ENCODE assay signal across 25 cellular contexts in the genomic region with DNA sequence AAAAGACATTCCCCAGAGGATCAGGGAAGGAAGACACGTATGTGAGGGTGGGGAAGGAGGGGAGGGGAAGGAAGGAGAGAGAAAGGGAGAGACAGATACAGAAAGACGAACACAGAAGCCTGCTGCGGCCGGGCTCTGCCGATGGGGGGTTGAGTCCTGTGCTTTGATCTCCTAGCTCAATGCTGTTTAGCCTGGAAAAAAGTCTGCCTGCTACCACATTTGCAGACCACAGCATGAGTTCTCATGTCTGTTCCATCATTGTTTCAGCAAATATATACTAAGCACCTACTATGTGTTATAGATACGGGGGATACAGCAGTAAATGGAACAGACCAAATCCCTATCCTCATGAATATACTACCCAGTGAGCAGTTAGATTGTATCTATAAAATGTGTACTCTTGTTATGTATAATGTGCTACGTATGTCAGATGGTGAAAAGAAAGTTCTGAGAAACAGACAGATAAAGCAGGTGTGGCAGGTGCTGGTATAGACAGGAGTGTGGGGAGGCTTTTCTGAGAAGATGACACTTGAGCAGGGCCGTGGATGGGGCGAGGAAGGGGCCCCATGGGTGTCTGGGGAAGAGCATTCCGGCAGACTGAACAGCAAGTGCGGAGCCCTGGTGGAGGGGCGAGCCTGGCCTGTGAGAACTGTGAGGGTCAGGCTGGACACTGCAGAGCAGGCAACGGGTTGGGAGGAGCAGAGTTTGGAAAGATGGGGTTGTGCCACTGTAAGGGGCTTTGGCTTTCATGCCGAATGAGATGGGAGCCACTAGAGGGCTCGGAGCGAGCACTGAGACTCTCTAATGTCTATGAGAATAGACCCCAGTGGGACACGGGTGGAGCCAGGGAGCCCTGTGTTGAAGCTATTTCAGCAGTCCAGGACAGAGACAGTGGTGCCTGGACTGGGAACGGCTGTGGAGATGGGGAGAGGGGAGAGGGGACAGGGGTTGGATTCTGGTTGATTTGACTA. TPM values are rescaled to one million over a fixed set of nuclear protein-coding genes. Genes with fewer than 3 reads are reported as not detected.
DNase-seq lines count a peak whose midpoint lies in the region; ATAC-seq and TF ChIP-seq lines count a peak whose summit lies in the region.
"Had no signal": no experiment of that assay in that cellular context is flagged by ENCODE, and none has a peak within 500 bp of the region (broad histone marks: within the 10 kb centered on the region; RNA-seq: fewer than 3 reads in every experiment).

No MANE protein-coding gene starts in this region.

- H3K36me3 ChIP-seq in vagina: peaks cover 0 to 23% of the 10 kb centered on the region in 2 donors

- peaks cover 27% of the 10 kb centered on the region for H3K9me3 Mint-ChIP-seq in activated naive CD4-positive, alpha-beta T cell treated with anti-CD3 and anti-CD28 coated beads, Interleukin-2, amount 10 ng/mL, durations not matched to agents 7 days and 5 days

- CTCF ChIA-PET in activated naive CD4-positive, alpha-beta T cell treated with anti-CD3 and anti-CD28 coated beads, Interleukin-2, amount 10 ng/mL, durations not matched to agents 7 days and 5 days (lab: Charles Lee): no interaction called here

- no peaks in the 10 kb centered on the region for H3K27me3 Mint-ChIP-seq in activated naive CD4-positive, alpha-beta T cell treated with anti-CD3 and anti-CD28 coated beads, Interleukin-2, amount 10 ng/mL, durations not matched to agents 7 days and 5 days
- H3K27me3 Mint-ChIP-seq: activated CD4-positive, alpha-beta memory T cell treated with anti-CD3 and anti-CD28 coated beads for 36 hours; activated naive CD8-positive, alpha-beta T cell; activated T-cell treated with anti-CD3 and anti-CD28 coated beads, Interleukin-2, amount 50 U/mL, for 24 hours; effector memory CD8-positive, alpha-beta T cell had no signal

- H3K27ac Mint-ChIP-seq in activated naive CD4-positive, alpha-beta T cell treated with anti-CD3 and anti-CD28 coated beads, Interleukin-2, amount 10 ng/mL, durations not matched to agents 7 days and 5 days: peak overlapping the region; percentile 37
- H3K27ac Mint-ChIP-seq: activated CD4-positive, alpha-beta memory T cell treated with anti-CD3 and anti-CD28 coated beads for 36 hours; activated naive CD8-positive, alpha-beta T cell; activated T-cell treated with anti-CD3 and anti-CD28 coated beads, Interleukin-2, amount 50 U/mL, for 24 hours; effector memory CD8-positive, alpha-beta T cell had no signal

- peak overlapping the region; percentile 48 for H3K27ac ChIP-seq in vagina
- H3K27ac ChIP-seq: psoas muscle, tibial artery had no signal

- peaks cover 36% of the 10 kb centered on the region for H3K4me1 ChIP-seq in vagina

- DNase-seq in activated naive CD4-positive, alpha-beta T cell treated with anti-CD3 and anti-CD28 coated beads, Interleukin-2, amount 10 ng/mL, durations not matched to agents 7 days and 5 days: no peak
- DNase-seq in activated naive CD4-positive, alpha-beta T cell (lab: John Stamatoyannopoulos, UW): no peak
- peak; percentile 24 for DNase-seq in NCI-H69 (lab: John Stamatoyannopoulos, UW)
- peak; percentile 49 for DNase-seq in iPS-NIHi11 (ENCODE audit: low spot score)
- no peak for DNase-seq in vagina (ENCODE audit: extremely low spot score in 2 of 2)
- DNase-seq in foreskin fibroblast: no peak
- DNase-seq in activated CD8-positive, alpha-beta memory T cell treated with anti-CD3 and anti-CD28 coated beads, Interleukin-2, amount 50 U/mL, for 48 hours: no peak
- DNase-seq: activated CD4-positive, alpha-beta memory T cell treated with anti-CD3 and anti-CD28 coated beads for 36 hours; activated T-cell treated with anti-CD3 and anti-CD28 coated beads, Interleukin-2, amount 50 U/mL, for 24 hours; CD8-positive, alpha-beta memory T cell; DMS79 treated with DMSO at 0.1 percent for 48 hours; effector memory CD8-positive, alpha-beta T cell; glutamatergic neuron; Karpas-422; NCI-H1092; NCI-H2029 treated with DMSO at 0.1 percent for 48 hours; NCI-H446; stimulated activated CD4-positive, alpha-beta T cell treated with anti-CD3 and anti-CD28 coated beads, Interleukin-2, amount 100 ng/mL, for 24 hours; stimulated activated naive CD4-positive, alpha-beta T cell treated with Interleukin-2 at 50 U/mL for 16 hours; SW 1271; tibial artery had no signal

- H3K4me3 ChIP-seq in vagina: no peak overlapping the region
- H3K4me3 ChIP-seq in foreskin fibroblast (ENCODE audit: low read depth in 1 of 2, low read length in 2 of 2): no peak overlapping the region
- H3K4me3 ChIP-seq: psoas muscle, tibial artery had no signal

- no peaks in the 10 kb centered on the region for H3K27me3 ChIP-seq in vagina
- H3K27me3 ChIP-seq: tibial artery had no signal

- TF ChIP-seq POLR2A in vagina (IDR thresholded peaks at IDR 0.05): no peak

- peaks cover 28% of the 10 kb centered on the region for H3K36me3 Mint-ChIP-seq in activated naive CD4-positive, alpha-beta T cell treated with anti-CD3 and anti-CD28 coated beads, Interleukin-2, amount 10 ng/mL, durations not matched to agents 7 days and 5 days

- peaks cover 12% of the 10 kb centered on the region for H3K4me1 Mint-ChIP-seq in activated naive CD4-positive, alpha-beta T cell treated with anti-CD3 and anti-CD28 coated beads, Interleukin-2, amount 10 ng/mL, durations not matched to agents 7 days and 5 days
- H3K4me1 Mint-ChIP-seq: CD8-positive, alpha-beta memory T cell had no signal

- intact Hi-C loops in vagina (cut with DNase I): no loop called here

- no peak for ATAC-seq in HG03432 (IDR thresholded peaks at IDR 0.05; ENCODE audit: unreplicated experiment)
- ATAC-seq: effector memory CD8-positive, alpha-beta T cell; psoas muscle had no signal

- no peaks in the 10 kb centered on the region for H3K9me3 ChIP-seq in vagina
- H3K9me3 ChIP-seq: psoas muscle, tibial artery had no signal

- no peak overlapping the region for H3K4me3 Mint-ChIP-seq in activated naive CD4-positive, alpha-beta T cell treated with anti-CD3 and anti-CD28 coated beads, Interleukin-2, amount 10 ng/mL, durations not matched to agents 7 days and 5 days
- H3K4me3 Mint-ChIP-seq: activated CD4-positive, alpha-beta memory T cell treated with anti-CD3 and anti-CD28 coated beads for 36 hours; activated naive CD8-positive, alpha-beta T cell; activated T-cell treated with anti-CD3 and anti-CD28 coated beads, Interleukin-2, amount 50 U/mL, for 24 hours; CD8-positive, alpha-beta memory T cell; effector memory CD8-positive, alpha-beta T cell had no signal

- TF ChIP-seq CTCF in vagina (IDR thresholded peaks at IDR 0.05): no peak
- no peak for TF ChIP-seq CTCF in foreskin fibroblast (IDR thresholded peaks at IDR 0.05; ENCODE audit: low read depth, low read length)

RNA-seq across cellular contexts. Expression of a gene that starts 34.1 kb away (rescaled TPM):
- 13.0 TPM for total RNA-seq in vagina
- total RNA-seq: activated CD4-positive, alpha-beta memory T cell treated with anti-CD3 and anti-CD28 coated beads for 36 hours; HT-29 had no signal

Comparison
In these comparisons a context has a peak if more than half of its experiments do, and no peak if none do; other contexts are left out.
1. DNase-seq: peak in NCI-H69 (single experiment) and iPS-NIHi11 (single experiment); none in activated naive CD4-positive, alpha-beta T cell treated with anti-CD3 and anti-CD28 coated beads, Interleukin-2, amount 10 ng/mL, durations not matched to agents 7 days and 5 days (single experiment), activated naive CD4-positive, alpha-beta T cell (0 of 4), vagina (0 of 2), foreskin fibroblast (0 of 2) and activated CD8-positive, alpha-beta memory T cell treated with anti-CD3 and anti-CD28 coated beads, Interleukin-2, amount 50 U/mL, for 48 hours (single experiment).